12 cellular contexts compared by ENCODE assay signal in genomic region chr1:204087181-204087892, GRCh38.
A peak's percentile ranks its signal among the peaks of the same experiment; 100 is the strongest.
DNase-seq lines count a peak whose midpoint lies in the region; TF ChIP-seq lines count a peak whose summit lies in the region.
"Had no signal": no experiment of that assay in that cellular context is flagged by ENCODE, and none has a peak within 500 bp of the region (broad histone marks: within the 10 kb centered on the region; RNA-seq: fewer than 3 reads in every experiment).

No MANE protein-coding gene starts in this region.

- no peaks in the 10 kb centered on the region for H4K20me1 ChIP-seq in Loucy (ENCODE audit: insufficient read depth, low read length, poor library complexity, severe bottlenecking)

- H3K9me3 ChIP-seq in Loucy (ENCODE audit: insufficient read depth, low read depth, low read length), result no peaks in the 10 kb centered on the region
- H3K9me3 ChIP-seq in muscle layer of duodenum (ENCODE audit: control insufficient read depth in 1 of 2, low read length in 2 of 2), result no peaks in the 10 kb centered on the region
- H3K9me3 ChIP-seq: right lobe of liver had no signal

- H3K27ac ChIP-seq in caudate nucleus (ENCODE audit: low read depth, low read length) (peak overlapping the region; percentile 2), muscle layer of duodenum (ENCODE audit: low read length) (peak overlapping the region; percentile 56), substantia nigra (ENCODE audit: low read depth, low read length, poor library complexity, severe bottlenecking) (peak overlapping the region; percentile 38)
- H3K27ac ChIP-seq: cardiac muscle cell had no signal

- peak overlapping the region; percentile 48 for H3K4me2 ChIP-seq in Loucy (ENCODE audit: low read depth, low read length, poor library complexity, severe bottlenecking)

- 0 out of 2 replicates have a peak, but pooled peaks cover 3% of the 10 kb centered on the region for H3F3A ChIP-seq in Loucy (ENCODE audit: low read depth)

- no peak overlapping the region for H2AFZ ChIP-seq in Loucy (ENCODE audit: low read length)

- DNase-seq in caudate nucleus (lab: John Stamatoyannopoulos, UW) (no peak), substantia nigra (lab: John Stamatoyannopoulos, UW) (no peak), activated gamma-delta T cell (lab: John Stamatoyannopoulos, UW) (no peak), SIG-M5 treated with dmso at 0.1 percent for 504 hours (lab: John Stamatoyannopoulos, UW; ENCODE audit: unreplicated experiment) (no peak), GM13976 (ENCODE audit: low spot score) (no peak), NCI-H2171 treated with DMSO at 0.1 percent for 48 hours (lab: John Stamatoyannopoulos, UW) (no peak)
- DNase-seq: hippocampal formation; right lobe of liver; stimulated activated naive CD4-positive, alpha-beta T cell had no signal

- TF ChIP-seq CTCF in Loucy (conservative IDR thresholded peaks at IDR 0.05; ENCODE audit: low read length) (no peak), GM13976 (IDR thresholded peaks at IDR 0.05; ENCODE audit: borderline replicate concordance, control extremely low read depth, extremely low read depth, insufficient read depth, missing control alignments) (no peak)

- in situ Hi-C loops in GM13976 (cut with MboI; ENCODE audit: low sequenced_read_pairs, unreplicated experiment), result no loop called here

- peak overlapping the region; percentile 0 for H3K4me3 ChIP-seq in Loucy (ENCODE audit: low read length, poor library complexity, severe bottlenecking)
- H3K4me3 ChIP-seq in muscle layer of duodenum (ENCODE audit: low read depth in 1 of 2, low read length in 2 of 2), result no peak overlapping the region
- H3K4me3 ChIP-seq: cardiac muscle cell, right lobe of liver had no signal

- no peaks in the 10 kb centered on the region for H3K9me2 ChIP-seq in Loucy (replicated peaks; ENCODE audit: low read depth, low read length)

- no peaks in the 10 kb centered on the region for H3K27me3 ChIP-seq in Loucy (ENCODE audit: insufficient read depth, low read length, poor library complexity, severe bottlenecking)
- H3K27me3 ChIP-seq in muscle layer of duodenum (ENCODE audit: low read depth, low read length), result no peaks in the 10 kb centered on the region
- H3K27me3 ChIP-seq: cardiac muscle cell, right lobe of liver had no signal

- H3K4me1 ChIP-seq in Loucy (ENCODE audit: insufficient read depth, low read length, poor library complexity, severe bottlenecking) (peaks cover 56% of the 10 kb centered on the region), muscle layer of duodenum (ENCODE audit: control insufficient read depth in 1 of 2, insufficient read depth in 2 of 2, low read length in 2 of 2) (peaks cover 7 to 33% of the 10 kb centered on the region in 2 donors)

- peak overlapping the region; percentile 59 for H3K9ac ChIP-seq in Loucy (ENCODE audit: low read depth, low read length, poor library complexity, severe bottlenecking)

- H3K36me3 ChIP-seq in Loucy (ENCODE audit: insufficient read depth, low read length) (no peaks in the 10 kb centered on the region), muscle layer of duodenum (ENCODE audit: control insufficient read depth in 1 of 2, insufficient read depth in 2 of 2, low read length in 2 of 2) (no peaks in the 10 kb centered on the region)
- H3K36me3 ChIP-seq: cardiac muscle cell, right lobe of liver had no signal

- H3K79me2 ChIP-seq in Loucy (ENCODE audit: insufficient read depth, low read length), result no peaks in the 10 kb centered on the region

Comparison
In these comparisons a context has a peak if more than half of its experiments do, and no peak if none do; other contexts are left out.
1. H3K27ac ChIP-seq: peak in every context shown above with its lines; median percentile 56 in muscle layer of duodenum; 38 in substantia nigra; 2 in caudate nucleus.